In genomic region chr11:59144096-59144495, GRCh38 we compare ENCODE assay signal across 1 cellular context.
TF ChIP-seq lines count a peak whose summit lies in the region.

No MANE protein-coding gene starts in this region.

TF ChIP-seq in liver, 16 proteins besides CTCF, POLR2A, EP300 and RAD21 (continued from another document):
- no peak for TF ChIP-seq MAX (IDR thresholded peaks at IDR 0.05)
